8 cellular contexts compared by ENCODE assay signal in the genomic region with DNA sequence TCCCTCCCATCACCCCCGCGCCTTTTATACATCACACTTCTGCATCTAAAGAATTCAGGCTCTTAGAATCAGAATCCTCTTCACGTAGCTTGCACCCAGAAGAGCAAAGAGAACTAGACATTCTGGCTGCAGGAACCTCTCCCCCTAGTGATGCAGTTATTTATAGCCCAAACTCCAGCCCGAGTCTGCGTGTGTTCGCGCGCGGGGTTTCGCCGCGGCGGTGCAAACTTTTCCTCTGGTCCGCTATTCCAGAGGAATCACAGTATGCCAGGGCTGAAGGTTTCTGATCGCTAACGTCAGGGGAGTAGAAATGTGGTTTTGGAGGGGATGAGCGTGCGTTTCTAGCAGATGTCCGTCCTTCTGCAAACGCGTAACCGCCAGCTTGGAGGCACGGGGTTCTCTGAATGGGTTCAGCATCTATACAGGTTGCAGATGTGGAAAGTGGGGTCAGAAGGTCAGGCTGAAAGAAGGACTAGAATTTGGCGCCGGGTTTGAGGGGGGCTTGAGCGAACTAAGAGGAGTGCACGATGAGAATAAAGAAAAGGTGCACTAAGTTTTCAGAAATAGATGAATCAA. TPM values are rescaled to one million over a fixed set of nuclear protein-coding genes. Genes with fewer than 3 reads are reported as not detected.
A peak's percentile ranks its signal among the peaks of the same experiment; 100 is the strongest.
DNase-seq lines count a peak whose midpoint lies in the region; ATAC-seq and TF ChIP-seq lines count a peak whose summit lies in the region.
"Had no signal": no experiment of that assay in that cellular context is flagged by ENCODE, and none has a peak within 500 bp of the region (broad histone marks: within the 10 kb centered on the region; RNA-seq: fewer than 3 reads in every experiment).

No MANE protein-coding gene starts in this region.

- no peak for TF ChIP-seq POLR2A in prostate gland (IDR thresholded peaks at IDR 0.05)

- H3K9me3 ChIP-seq in prostate gland: no peaks in the 10 kb centered on the region

- no peaks in the 10 kb centered on the region for H3K4me1 ChIP-seq in prostate gland (replicated peaks)

- no peak for ATAC-seq in GM18907 (IDR thresholded peaks at IDR 0.05; ENCODE audit: unreplicated experiment)
- ATAC-seq: K562 had no signal

- H3K27ac ChIP-seq in prostate gland: peak overlapping the region; percentile 45 to 72

- H3K36me3 ChIP-seq in prostate gland: no peaks in the 10 kb centered on the region

- intact Hi-C loops in prostate gland (cut with DNase I): loop anchor here (2.0 to 10.0 kb wide), 3 partner anchors 223 to 1295 kb away; no protein-coding TSS in a partner anchor

- H3K27me3 ChIP-seq in prostate gland (replicated peaks; ENCODE audit: insufficient read depth): no peaks in the 10 kb centered on the region

- TF ChIP-seq CTCF in GM20000 (IDR thresholded peaks at IDR 0.05; ENCODE audit: extremely low read depth, missing control alignments) (no peak), fibroblast of the aortic adventitia (IDR thresholded peaks at IDR 0.05; ENCODE audit: insufficient read depth, low read length) (no peak), prostate gland (IDR thresholded peaks at IDR 0.05) (no peak)

- H3K4me3 ChIP-seq in fibroblast of the aortic adventitia (ENCODE audit: low read depth, low read length): peak overlapping the region; percentile 45
- peak overlapping the region; percentile 50 to 52 for H3K4me3 ChIP-seq in prostate gland
- H3K4me3 ChIP-seq: K562 had no signal

- peak; percentile 42 for DNase-seq in GM20000 (ENCODE audit: low spot score)
- DNase-seq in NCI-H446 treated with DMSO at 0.1 percent for 48 hours (lab: John Stamatoyannopoulos, UW): peak; percentile 40
- peak; percentile 19 for DNase-seq in fibroblast of the aortic adventitia (ENCODE audit: low read depth)
- DNase-seq in prostate gland (ENCODE audit: low spot score): no peak
- DNase-seq in HuH-7 (ENCODE audit: low spot score): no peak
- DNase-seq in NCI-H524 treated with DMSO at 0.1 percent for 48 hours (lab: John Stamatoyannopoulos, UW): no peak

- 2% methylated on average over 27 of the region's 27 CpGs for WGBS in prostate gland

RNA-seq across cellular contexts. Expression of a gene that starts 1.9 kb away (rescaled TPM):
- 0.65 and 1.5 TPM in 2 replicates for total RNA-seq in fibroblast of the aortic adventitia (ENCODE audit: low replicate concordance)
- total RNA-seq in prostate gland: 1 to 10 TPM; 5.9 to 8.7 TPM
- total RNA-seq: K562 had no signal

Comparison
In these comparisons a context has a peak if more than half of its experiments do, and no peak if none do; other contexts are left out.
1. DNase-seq: peak in GM20000 (single experiment), NCI-H446 treated with DMSO at 0.1 percent for 48 hours (single experiment) and fibroblast of the aortic adventitia (single experiment); none in prostate gland (single experiment), HuH-7 (single experiment) and NCI-H524 treated with DMSO at 0.1 percent for 48 hours (single experiment).